Comparison of ENCODE assay signal across 8 cellular contexts in the genomic region with DNA sequence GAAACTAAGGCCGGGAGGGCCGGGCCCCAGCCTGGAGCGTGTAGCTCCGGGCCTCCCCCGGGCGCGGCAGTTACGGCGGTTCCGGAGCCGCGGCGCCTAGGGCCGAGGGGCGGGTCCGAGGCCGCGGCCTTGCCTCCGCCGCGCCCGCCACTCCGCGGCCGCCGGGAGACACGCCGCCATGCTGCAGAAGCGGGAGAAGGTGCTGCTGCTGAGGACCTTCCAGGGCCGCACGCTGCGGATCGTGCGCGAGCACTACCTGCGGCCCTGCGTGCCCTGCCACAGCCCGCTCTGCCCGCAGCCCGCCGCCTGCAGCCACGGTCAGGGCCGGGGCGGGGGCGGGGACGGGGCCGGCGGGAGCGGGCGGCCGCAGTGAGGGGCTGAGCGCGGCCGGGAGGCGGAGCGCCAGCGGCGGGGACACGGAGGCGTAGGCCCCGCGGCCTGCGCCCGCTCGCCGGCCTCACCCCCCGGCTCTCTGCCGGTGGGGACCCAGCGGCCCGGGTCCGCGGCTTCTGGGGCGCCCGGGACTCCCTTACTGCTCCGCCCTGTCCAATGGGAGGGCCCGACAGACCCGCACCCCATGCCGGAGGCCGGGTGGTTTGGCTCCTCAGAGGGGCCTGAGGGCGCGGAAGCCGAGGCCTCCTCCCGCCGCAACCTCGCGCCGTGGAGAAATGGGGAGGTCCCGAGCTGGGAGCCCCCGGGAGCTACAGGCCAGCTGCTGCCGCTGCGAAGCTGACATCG. TPM values are rescaled to one million over a fixed set of nuclear protein-coding genes. Genes with fewer than 3 reads are reported as not detected.
DNase-seq lines count a peak whose midpoint lies in the region; ATAC-seq, FAIRE-seq and TF ChIP-seq lines count a peak whose summit lies in the region.

A gene (plus strand): TSS at position 150 of the 738 bp plus-strand sequence. CDS start 29 bp downstream, at position 179.

- H3K9me3 ChIP-seq in A549: no peaks in the 10 kb centered on the region
- H3K9me3 ChIP-seq in mononuclear cell (ENCODE audit: low read depth, low read length): no peaks in the 10 kb centered on the region

- peak within 1 kb of the TSS; percentile 95 for H3K27ac ChIP-seq in A549

- peaks cover 8% of the 10 kb centered on the region for H3K4me1 Mint-ChIP-seq in endothelial cell (ENCODE audit: unreplicated experiment)

- peak within 1 kb of the TSS; percentile 51 for H3K4me3 ChIP-seq in A549
- peak within 1 kb of the TSS; percentile 54 for H3K4me3 ChIP-seq in mononuclear cell (ENCODE audit: low read length)

- CTCF ChIA-PET in A549 (lab: Yijun Ruan, JAX): interaction anchor here (0.6 to 4.3 kb wide), 10 partner anchors 9 to 698 kb away, joined by 3 to 25 read pairs (median 6); a partner anchor contains a TSS

- no peaks in the 10 kb centered on the region for H3K27me3 Mint-ChIP-seq in endothelial cell (ENCODE audit: unreplicated experiment)

- no peaks in the 10 kb centered on the region for H3K9me3 Mint-ChIP-seq in endothelial cell (ENCODE audit: unreplicated experiment)

- no peaks in the 10 kb centered on the region for H3K36me3 Mint-ChIP-seq in endothelial cell (ENCODE audit: low read depth, unreplicated experiment)

- H3K4me2 ChIP-seq in A549: peak within 1 kb of the TSS; percentile 78

- TF ChIP-seq RAD21 in A549 (conservative IDR thresholded peaks at IDR 0.05 in 1 of 2, IDR thresholded peaks at IDR 0.05 in 1 of 2): no peak

- TF ChIP-seq CTCF in A549 (IDR thresholded peaks at IDR 0.05): no peak
- no peak for TF ChIP-seq CTCF in endothelial cell (IDR thresholded peaks at IDR 0.05; ENCODE audit: unreplicated experiment)

- H3K27ac Mint-ChIP-seq in endothelial cell (ENCODE audit: unreplicated experiment): peak within 1 kb of the TSS; percentile 36

- POLR2A ChIA-PET in A549 (lab: Yijun Ruan, JAX): interaction anchor here (0.5 to 1.3 kb wide), 6 partner anchors 9 to 777 kb away, joined by 3 to 9 read pairs (median 3); a partner anchor contains a TSS

- peak; percentile 84 for TF ChIP-seq POLR2A in A549 (IDR thresholded peaks at IDR 0.05; ENCODE audit: low read length)

- ATAC-seq in A549 (peak; percentile 89 to 90), GM18520 (IDR thresholded peaks at IDR 0.05; ENCODE audit: unreplicated experiment) (peak; percentile 47), HG03064 (IDR thresholded peaks at IDR 0.05; ENCODE audit: low read depth, unreplicated experiment) (peak; percentile 58)

- WGBS in A549 (ENCODE audit: missing lambda C conversion rate): 1% methylated on average over 42 of the region's 92 CpGs

- DNase-seq in A549 (ENCODE audit: low read depth in 1 of 2, low spot score in 1 of 2) (peak; percentile 81 to 82), NOMO-1 (lab: John Stamatoyannopoulos, UW; ENCODE audit: unreplicated experiment in 2 of 2) (peak; percentile 65 to 77), endothelial cell (ENCODE audit: low spot score) (peak; percentile 56)
- DNase-seq in activated CD8-positive, alpha-beta memory T cell treated with anti-CD3 and anti-CD28 coated beads for 48 hours (ENCODE audit: low read depth in 2 of 3, low spot score in 2 of 3): peak; percentile 34 to 50 (median 46)
- DNase-seq in stimulated activated CD8-positive, alpha-beta memory T cell treated with anti-CD3 and anti-CD28 coated beads, Interleukin-4, amount 100 ng/mL, for 24 hours (ENCODE audit: low read depth): peak; percentile 43

- peak within 1 kb of the TSS; percentile 90 for H3K4me3 Mint-ChIP-seq in endothelial cell (ENCODE audit: unreplicated experiment)

- no peak for FAIRE-seq in A549 (lab: Jason Lieb, UNC)

- peaks cover 21% of the 10 kb centered on the region for H3K4me1 ChIP-seq in A549
- peaks cover 31% of the 10 kb centered on the region for H3K4me1 ChIP-seq in mononuclear cell (ENCODE audit: insufficient read depth, low read length)

- no peaks in the 10 kb centered on the region for H3K27me3 ChIP-seq in mononuclear cell (ENCODE audit: insufficient read depth, low read length)

- TF ChIP-seq EP300 in A549 (IDR thresholded peaks at IDR 0.05): no peak; a peak in 1 of 5 replicates

TF ChIP-seq in A549, 52 proteins besides CTCF, POLR2A, EP300 and RAD21:
- TF ChIP-seq JUN (IDR thresholded peaks at IDR 0.05): peak; percentile 75 to 88; a peak in 4 of 5 replicates
- TF ChIP-seq, protein P1, sequence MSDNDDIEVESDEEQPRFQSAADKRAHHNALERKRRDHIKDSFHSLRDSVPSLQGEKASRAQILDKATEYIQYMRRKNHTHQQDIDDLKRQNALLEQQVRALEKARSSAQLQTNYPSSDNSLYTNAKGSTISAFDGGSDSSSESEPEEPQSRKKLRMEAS (IDR thresholded peaks at IDR 0.05): peak; percentile 48; the same call in 1 of the 2 replicates
- 0 out of 2 replicates have a peak, but pooled peaks have one; percentile 18 for TF ChIP-seq RFX5 (IDR thresholded peaks at IDR 0.05)
- 0 out of 2 replicates have a peak, but pooled peaks have one; percentile 68 for TF ChIP-seq TFCP2L1 (CRISPR knock-in tag; IDR thresholded peaks at IDR 0.05)
- TF ChIP-seq, protein P2, sequence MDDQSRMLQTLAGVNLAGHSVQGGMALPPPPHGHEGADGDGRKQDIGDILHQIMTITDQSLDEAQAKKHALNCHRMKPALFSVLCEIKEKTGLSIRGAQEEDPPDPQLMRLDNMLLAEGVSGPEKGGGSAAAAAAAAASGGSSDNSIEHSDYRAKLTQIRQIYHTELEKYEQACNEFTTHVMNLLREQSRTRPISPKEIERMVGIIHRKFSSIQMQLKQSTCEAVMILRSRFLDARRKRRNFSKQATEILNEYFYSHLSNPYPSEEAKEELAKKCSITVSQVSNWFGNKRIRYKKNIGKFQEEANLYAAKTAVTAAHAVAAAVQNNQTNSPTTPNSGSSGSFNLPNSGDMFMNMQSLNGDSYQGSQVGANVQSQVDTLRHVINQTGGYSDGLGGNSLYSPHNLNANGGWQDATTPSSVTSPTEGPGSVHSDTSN (IDR thresholded peaks at IDR 0.05): peak; percentile 32; the same call in 1 of the 2 replicates
- TF ChIP-seq, protein P3, sequence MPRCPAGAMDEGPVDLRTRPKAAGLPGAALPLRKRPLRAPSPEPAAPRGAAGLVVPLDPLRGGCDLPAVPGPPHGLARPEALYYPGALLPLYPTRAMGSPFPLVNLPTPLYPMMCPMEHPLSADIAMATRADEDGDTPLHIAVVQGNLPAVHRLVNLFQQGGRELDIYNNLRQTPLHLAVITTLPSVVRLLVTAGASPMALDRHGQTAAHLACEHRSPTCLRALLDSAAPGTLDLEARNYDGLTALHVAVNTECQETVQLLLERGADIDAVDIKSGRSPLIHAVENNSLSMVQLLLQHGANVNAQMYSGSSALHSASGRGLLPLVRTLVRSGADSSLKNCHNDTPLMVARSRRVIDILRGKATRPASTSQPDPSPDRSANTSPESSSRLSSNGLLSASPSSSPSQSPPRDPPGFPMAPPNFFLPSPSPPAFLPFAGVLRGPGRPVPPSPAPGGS (IDR thresholded peaks at IDR 0.05): peak; percentile 96
- TF ChIP-seq, protein P4, sequence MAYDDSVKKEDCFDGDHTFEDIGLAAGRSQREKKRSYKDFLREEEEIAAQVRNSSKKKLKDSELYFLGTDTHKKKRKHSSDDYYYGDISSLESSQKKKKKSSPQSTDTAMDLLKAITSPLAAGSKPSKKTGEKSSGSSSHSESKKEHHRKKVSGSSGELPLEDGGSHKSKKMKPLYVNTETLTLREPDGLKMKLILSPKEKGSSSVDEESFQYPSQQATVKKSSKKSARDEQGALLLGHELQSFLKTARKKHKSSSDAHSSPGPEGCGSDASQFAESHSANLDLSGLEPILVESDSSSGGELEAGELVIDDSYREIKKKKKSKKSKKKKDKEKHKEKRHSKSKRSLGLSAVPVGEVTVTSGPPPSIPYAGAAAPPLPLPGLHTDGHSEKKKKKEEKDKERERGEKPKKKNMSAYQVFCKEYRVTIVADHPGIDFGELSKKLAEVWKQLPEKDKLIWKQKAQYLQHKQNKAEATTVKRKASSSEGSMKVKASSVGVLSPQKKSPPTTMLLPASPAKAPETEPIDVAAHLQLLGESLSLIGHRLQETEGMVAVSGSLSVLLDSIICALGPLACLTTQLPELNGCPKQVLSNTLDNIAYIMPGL (CRISPR knock-in tag; IDR thresholded peaks at IDR 0.05; ENCODE audit: borderline replicate concordance): peak; percentile 62; the same call in 1 of the 2 replicates
- no peak for TF ChIP-seq GATA3 (IDR thresholded peaks at IDR 0.05; ENCODE audit: borderline replicate concordance)
- TF ChIP-seq ZNF302 (CRISPR knock-in tag; IDR thresholded peaks at IDR 0.05): no peak

RNA-seq across cellular contexts. Expression of the gene that starts here (rescaled TPM):
- polyA plus RNA-seq in A549 (2011; rRNA removed): 64.3 and 74.9 TPM in 2 replicates
- 20.0 and 22.0 TPM in 2 replicates for polyA plus RNA-seq in A549 (2012; cell fraction: cytosol; rRNA removed)
- 13.1 and 24.2 TPM in 2 replicates for polyA plus RNA-seq in A549 (2012; cell fraction: nucleus; rRNA removed)
- 43.6 to 47.9 TPM (median 44.6 TPM) in 3 replicates for polyA plus RNA-seq in A549 (2017; fragmentation: RNase III; extraction: RNeasy Plus Mini Kit Qiagen cat#74134 plus additional on column Dnase treatment)
- polyA minus RNA-seq in A549 (2011; rRNA and poly(A)+ RNA removed): 57.4 and 61.2 TPM in 2 replicates
- 13.1 TPM for total RNA-seq in endothelial cell (ENCODE audit: unreplicated experiment)
- 26.2 TPM for total RNA-seq in mononuclear cell

Comparison
In these comparisons a context has a peak if more than half of its experiments do, and no peak if none do; other contexts are left out.
1. Peak in every context shown above with its lines: DNase-seq, ATAC-seq, H3K4me3 ChIP-seq and H3K27ac ChIP-seq.